ENCODE assay signal across 10 cellular contexts in genomic region chr21:17708541-17709265, GRCh38.
DNase-seq lines count a peak whose midpoint lies in the region; ATAC-seq and TF ChIP-seq lines count a peak whose summit lies in the region.
"Had no signal": no experiment of that assay in that cellular context is flagged by ENCODE, and none has a peak within 500 bp of the region (broad histone marks: within the 10 kb centered on the region; RNA-seq: fewer than 3 reads in every experiment).

No MANE protein-coding gene starts in this region.

- CTCF ChIA-PET in WTC11 (lab: Charles Lee): no interaction called here

- no peaks in the 10 kb centered on the region for H3K9me3 ChIP-seq in thyroid gland
- H3K9me3 ChIP-seq in endodermal cell (ENCODE audit: control insufficient read depth, low read length): peaks cover 47% of the 10 kb centered on the region

- H3K27ac ChIP-seq in thyroid gland: no peak overlapping the region
- H3K27ac ChIP-seq in endodermal cell (ENCODE audit: low read depth, low read length): no peak overlapping the region
- H3K27ac ChIP-seq: C4-2B had no signal

- no peak for TF ChIP-seq CTCF in WTC11 (IDR thresholded peaks at IDR 0.05)
- TF ChIP-seq CTCF in thyroid gland (IDR thresholded peaks at IDR 0.05): no peak
- TF ChIP-seq CTCF in endodermal cell (conservative IDR thresholded peaks at IDR 0.05): no peak

- H3K36me3 Mint-ChIP-seq in WTC11: peaks cover 68% of the 10 kb centered on the region
- no peaks in the 10 kb centered on the region for H3K36me3 Mint-ChIP-seq in endodermal cell (ENCODE audit: low read depth)

- H3K4me1 ChIP-seq in thyroid gland: no peaks in the 10 kb centered on the region
- no peaks in the 10 kb centered on the region for H3K4me1 ChIP-seq in endodermal cell (ENCODE audit: control insufficient read depth, insufficient read depth, low read length)

- no peak overlapping the region for H3K9ac ChIP-seq in endodermal cell (ENCODE audit: extremely low read depth, low read length, poor library complexity, severe bottlenecking)

- no peaks in the 10 kb centered on the region for H3K4me1 Mint-ChIP-seq in WTC11
- no peaks in the 10 kb centered on the region for H3K4me1 Mint-ChIP-seq in endodermal cell

- H3K4me3 Mint-ChIP-seq in WTC11 (no peak overlapping the region), endodermal cell (no peak overlapping the region)

- no peaks in the 10 kb centered on the region for H3K36me3 ChIP-seq in thyroid gland
- H3K36me3 ChIP-seq in endodermal cell (ENCODE audit: control insufficient read depth, insufficient read depth, low read length): no peaks in the 10 kb centered on the region

- H3K27me3 ChIP-seq in thyroid gland (no peaks in the 10 kb centered on the region), endodermal cell (ENCODE audit: control insufficient read depth, insufficient read depth, low read length, poor library complexity, severe bottlenecking) (no peaks in the 10 kb centered on the region)

- H3K4me3 ChIP-seq in thyroid gland (replicated peaks in 1 of 3) (no peak overlapping the region), endodermal cell (ENCODE audit: low read length) (no peak overlapping the region)

- no peak for DNase-seq in WTC11 (ENCODE audit: low spot score)
- DNase-seq in DMS53 (lab: John Stamatoyannopoulos, UW): no peak
- no peak for DNase-seq in thyroid gland
- no peak for DNase-seq in endodermal cell
- no peak for DNase-seq in pons (ENCODE audit: low spot score)
- DNase-seq: NCI-H1048 had no signal

- TF ChIP-seq POLR2A in thyroid gland (IDR thresholded peaks at IDR 0.05): no peak

- peak; percentile 58 for ATAC-seq in GM18498 (IDR thresholded peaks at IDR 0.05; ENCODE audit: unreplicated experiment)
- ATAC-seq in GM19468 (IDR thresholded peaks at IDR 0.05; ENCODE audit: extremely low read depth, unreplicated experiment): peak; percentile 28
- peak; percentile 51 for ATAC-seq in HG02981 (IDR thresholded peaks at IDR 0.05; ENCODE audit: unreplicated experiment)
- ATAC-seq in WTC11: no peak

- intact Hi-C loops in thyroid gland (cut with DNase I): no loop called here

- H3K27me3 Mint-ChIP-seq in WTC11 (ENCODE audit: low read depth): peaks cover 3% of the 10 kb centered on the region; the same call in 1 of the 2 replicates
- H3K27me3 Mint-ChIP-seq in endodermal cell (ENCODE audit: insufficient read depth): peaks cover 3% of the 10 kb centered on the region

- H3K9me3 Mint-ChIP-seq in WTC11: peaks cover 85% of the 10 kb centered on the region
- H3K9me3 Mint-ChIP-seq in endodermal cell: peaks cover 52% of the 10 kb centered on the region

- POLR2A ChIA-PET in WTC11 (lab: Charles Lee): no interaction called here

- 66 to 70% methylated on average over 5 of the region's 5 CpGs for WGBS in thyroid gland, 2 donors
- WGBS in endodermal cell (ENCODE audit: insufficient coverage in 1 of 2, insufficient read length in 1 of 2), 2 experiments: 90 to 93% methylated on average over 4 to 5 of the region's 5 CpGs

- peak overlapping the region; percentile 2; the same call in 1 of the 2 replicates for H3K27ac Mint-ChIP-seq in WTC11
- H3K27ac Mint-ChIP-seq in endodermal cell: no peak overlapping the region

TF ChIP-seq in WTC11, 78 proteins besides CTCF, POLR2A, EP300 and RAD21 (continues in another document):
- no peak for TF ChIP-seq EMX1 (CRISPR knock-in tag; IDR thresholded peaks at IDR 0.05)
- no peak for TF ChIP-seq JAZF1 (CRISPR knock-in tag; IDR thresholded peaks at IDR 0.05)
- TF ChIP-seq, protein P1, sequence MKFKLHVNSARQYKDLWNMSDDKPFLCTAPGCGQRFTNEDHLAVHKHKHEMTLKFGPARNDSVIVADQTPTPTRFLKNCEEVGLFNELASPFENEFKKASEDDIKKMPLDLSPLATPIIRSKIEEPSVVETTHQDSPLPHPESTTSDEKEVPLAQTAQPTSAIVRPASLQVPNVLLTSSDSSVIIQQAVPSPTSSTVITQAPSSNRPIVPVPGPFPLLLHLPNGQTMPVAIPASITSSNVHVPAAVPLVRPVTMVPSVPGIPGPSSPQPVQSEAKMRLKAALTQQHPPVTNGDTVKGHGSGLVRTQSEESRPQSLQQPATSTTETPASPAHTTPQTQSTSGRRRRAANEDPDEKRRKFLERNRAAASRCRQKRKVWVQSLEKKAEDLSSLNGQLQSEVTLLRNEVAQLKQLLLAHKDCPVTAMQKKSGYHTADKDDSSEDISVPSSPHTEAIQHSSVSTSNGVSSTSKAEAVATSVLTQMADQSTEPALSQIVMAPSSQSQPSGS (CRISPR knock-in tag; IDR thresholded peaks at IDR 0.05; ENCODE audit: borderline replicate concordance, low read depth): no peak
- TF ChIP-seq ZNF532 (CRISPR knock-in tag; IDR thresholded peaks at IDR 0.05; ENCODE audit: borderline replicate concordance): no peak
- no peak for TF ChIP-seq FOXP4 (CRISPR knock-in tag; IDR thresholded peaks at IDR 0.05)
- TF ChIP-seq TCF7 (CRISPR knock-in tag; IDR thresholded peaks at IDR 0.05; ENCODE audit: low read depth): no peak
- TF ChIP-seq ZBTB21 (CRISPR knock-in tag; IDR thresholded peaks at IDR 0.05; ENCODE audit: borderline replicate concordance): no peak
- TF ChIP-seq, protein P2, sequence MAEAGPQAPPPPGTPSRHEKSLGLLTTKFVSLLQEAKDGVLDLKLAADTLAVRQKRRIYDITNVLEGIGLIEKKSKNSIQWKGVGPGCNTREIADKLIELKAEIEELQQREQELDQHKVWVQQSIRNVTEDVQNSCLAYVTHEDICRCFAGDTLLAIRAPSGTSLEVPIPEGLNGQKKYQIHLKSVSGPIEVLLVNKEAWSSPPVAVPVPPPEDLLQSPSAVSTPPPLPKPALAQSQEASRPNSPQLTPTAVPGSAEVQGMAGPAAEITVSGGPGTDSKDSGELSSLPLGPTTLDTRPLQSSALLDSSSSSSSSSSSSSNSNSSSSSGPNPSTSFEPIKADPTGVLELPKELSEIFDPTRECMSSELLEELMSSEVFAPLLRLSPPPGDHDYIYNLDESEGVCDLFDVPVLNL (CRISPR knock-in tag; IDR thresholded peaks at IDR 0.05; ENCODE audit: borderline replicate concordance, low read depth): no peak
- no peak for TF ChIP-seq E2F1 (CRISPR knock-in tag; IDR thresholded peaks at IDR 0.05)
- TF ChIP-seq MAX (CRISPR knock-in tag; IDR thresholded peaks at IDR 0.05): no peak
- no peak for TF ChIP-seq TP53 (CRISPR knock-in tag; IDR thresholded peaks at IDR 0.05)
- no peak for TF ChIP-seq ZNF263 (CRISPR knock-in tag; IDR thresholded peaks at IDR 0.05; ENCODE audit: low read depth)
- no peak for TF ChIP-seq ESRRA (CRISPR knock-in tag; IDR thresholded peaks at IDR 0.05; ENCODE audit: borderline replicate concordance)
